In the genomic region with DNA sequence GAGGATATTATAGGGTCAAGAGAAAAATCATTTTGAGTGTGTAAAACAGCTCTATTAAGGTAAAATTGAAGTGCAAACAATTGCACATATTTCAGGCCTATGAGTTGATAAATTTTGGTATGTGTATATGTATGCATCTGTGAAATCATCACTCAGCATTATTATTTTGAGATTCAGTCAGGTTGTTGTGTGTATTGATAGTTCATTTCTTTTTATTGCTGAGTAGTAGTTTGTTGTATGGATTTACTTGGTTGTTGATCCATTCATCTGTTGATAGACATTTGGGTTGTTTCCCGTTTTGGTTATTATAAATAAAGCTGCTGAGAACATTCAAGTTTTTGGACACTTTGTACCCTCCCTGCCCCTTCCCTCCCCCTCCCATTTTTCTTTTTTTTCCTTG, we compare ENCODE assay signal across 14 cellular contexts. TPM values are rescaled to one million over a fixed set of nuclear protein-coding genes. Genes with fewer than 3 reads are reported as not detected.
DNase-seq lines count a peak whose midpoint lies in the region; ATAC-seq and TF ChIP-seq lines count a peak whose summit lies in the region.
"Had no signal": no experiment of that assay in that cellular context is flagged by ENCODE, and none has a peak within 500 bp of the region (broad histone marks: within the 10 kb centered on the region; RNA-seq: fewer than 3 reads in every experiment).

No MANE protein-coding gene starts in this region.

- no peak for ATAC-seq in left cardiac atrium
- no peak for ATAC-seq in CD8-positive, alpha-beta T cell
- no peak for ATAC-seq in stimulated activated naive CD8-positive, alpha-beta T cell treated with anti-CD3 and anti-CD28 coated beads, Interleukin-15, Interleukin-2, amounts not matched to agents 100 U/mL and 50 U/mL, for 24 hours

- in situ Hi-C loops in ACHN (cut with HindIII; ENCODE audit: low pct_ligation_motif_present, low pct_unique_long_range_greater_than_20kb, low sequenced_read_pairs) (no loop called here), GM13977 (cut with MboI; ENCODE audit: low pct_unique_long_range_greater_than_20kb, low sequenced_read_pairs, unreplicated experiment) (no loop called here)

- H3K9me3 Mint-ChIP-seq in CD8-positive, alpha-beta T cell = no peaks in the 10 kb centered on the region
- no peaks in the 10 kb centered on the region for H3K9me3 Mint-ChIP-seq in activated T-helper 1 cell treated with anti-CD3 and anti-CD28 coated beads, Interleukin-12 subunit alpha, Interleukin-12 subunit beta, Interleukin-2, Interleukin-4 antibody, amounts not matched to agents 30 ng/mL and 10 ng/mL and 1 ng/mL, durations not matched to agents 14 hours and 24 hours and 36 hours
- no peaks in the 10 kb centered on the region for H3K9me3 Mint-ChIP-seq in progenitor cell of endocrine pancreas (ENCODE audit: low read depth)

- peaks cover 38% of the 10 kb centered on the region for H3K36me3 ChIP-seq in cardiac muscle cell
- H3K36me3 ChIP-seq in CD8-positive, alpha-beta T cell (ENCODE audit: insufficient read depth, low read length) = peaks cover 31% of the 10 kb centered on the region

- DNase-seq in cardiac muscle cell (ENCODE audit: low read depth in 1 of 2, low spot score in 1 of 2) (no peak), left cardiac atrium (no peak), progenitor cell of endocrine pancreas (ENCODE audit: low spot score, unreplicated experiment) (no peak), ACHN (no peak), GM13977 (ENCODE audit: low spot score) (no peak)
- DNase-seq in CD8-positive, alpha-beta T cell = no peak
- DNase-seq in activated T-helper 1 cell treated with anti-CD3 and anti-CD28 coated beads, Interleukin-12 subunit alpha, Interleukin-12 subunit beta, Interleukin-2, Interleukin-4 antibody, amounts not matched to agents 30 ng/mL and 10 ng/mL and 1 ng/mL, durations not matched to agents 14 hours and 24 hours and 36 hours (ENCODE audit: low spot score) = no peak
- DNase-seq in stimulated activated naive CD8-positive, alpha-beta T cell treated with anti-CD3 and anti-CD28 coated beads, Interleukin-15, Interleukin-2, amounts not matched to agents 100 U/mL and 50 U/mL, for 24 hours = no peak
- DNase-seq: Calu3, DMS79 treated with DMSO at 0.1 percent for 48 hours, EL, KBM-7 had no signal

- peaks cover 78% of the 10 kb centered on the region for H3K36me3 Mint-ChIP-seq in CD8-positive, alpha-beta T cell
- H3K36me3 Mint-ChIP-seq in activated T-helper 1 cell treated with anti-CD3 and anti-CD28 coated beads, Interleukin-12 subunit alpha, Interleukin-12 subunit beta, Interleukin-2, Interleukin-4 antibody, amounts not matched to agents 30 ng/mL and 10 ng/mL and 1 ng/mL, durations not matched to agents 14 hours and 24 hours and 36 hours (ENCODE audit: low read depth) = peaks cover 41% of the 10 kb centered on the region
- peaks cover 37% of the 10 kb centered on the region for H3K36me3 Mint-ChIP-seq in progenitor cell of endocrine pancreas (ENCODE audit: insufficient read depth)

- H3K27ac ChIP-seq in cardiac muscle cell = peak overlapping the region; percentile 5
- no peak overlapping the region for H3K27ac ChIP-seq in CD8-positive, alpha-beta T cell (ENCODE audit: low read depth, low read length)
- H3K27ac ChIP-seq: BLaER1 had no signal

- intact Hi-C loops in left cardiac atrium (cut with DNase I) = no loop called here
- intact Hi-C loops in CD8-positive, alpha-beta T cell (cut with DNase I, micrococcal nuclease) = no loop called here
- intact Hi-C loops in activated T-helper 1 cell treated with anti-CD3 and anti-CD28 coated beads, Interleukin-12 subunit alpha, Interleukin-12 subunit beta, Interleukin-2, Interleukin-4 antibody, amounts not matched to agents 30 ng/mL and 10 ng/mL and 1 ng/mL, durations not matched to agents 14 hours and 24 hours and 36 hours (cut with micrococcal nuclease) = no loop called here

- H3K27ac Mint-ChIP-seq in CD8-positive, alpha-beta T cell = peak overlapping the region; percentile 56
- peak overlapping the region; percentile 16 for H3K27ac Mint-ChIP-seq in activated T-helper 1 cell treated with anti-CD3 and anti-CD28 coated beads, Interleukin-12 subunit alpha, Interleukin-12 subunit beta, Interleukin-2, Interleukin-4 antibody, amounts not matched to agents 30 ng/mL and 10 ng/mL and 1 ng/mL, durations not matched to agents 14 hours and 24 hours and 36 hours
- H3K27ac Mint-ChIP-seq in progenitor cell of endocrine pancreas = peak overlapping the region; percentile 50

- no peak overlapping the region for H3K4me3 ChIP-seq in cardiac muscle cell
- no peak overlapping the region for H3K4me3 ChIP-seq in CD8-positive, alpha-beta T cell (ENCODE audit: low read depth, low read length)
- H3K4me3 ChIP-seq: BLaER1, HAP-1 had no signal

- CTCF ChIA-PET in CD8-positive, alpha-beta T cell (lab: Charles Lee) = interaction anchor here (2.3 kb wide), 1 partner anchor 139 kb away, joined by 8 read pairs; no protein-coding TSS in a partner anchor

- H3K4me1 Mint-ChIP-seq in CD8-positive, alpha-beta T cell (ENCODE audit: low read depth) = peaks cover 2% of the 10 kb centered on the region
- H3K4me1 Mint-ChIP-seq in activated T-helper 1 cell treated with anti-CD3 and anti-CD28 coated beads, Interleukin-12 subunit alpha, Interleukin-12 subunit beta, Interleukin-2, Interleukin-4 antibody, amounts not matched to agents 30 ng/mL and 10 ng/mL and 1 ng/mL, durations not matched to agents 14 hours and 24 hours and 36 hours (ENCODE audit: low read depth) = peaks cover 12% of the 10 kb centered on the region
- H3K4me1 Mint-ChIP-seq in progenitor cell of endocrine pancreas (ENCODE audit: low read depth) = peaks cover 11% of the 10 kb centered on the region

- H3K27me3 Mint-ChIP-seq in CD8-positive, alpha-beta T cell (ENCODE audit: low read depth) = no peaks in the 10 kb centered on the region
- no peaks in the 10 kb centered on the region for H3K27me3 Mint-ChIP-seq in activated T-helper 1 cell treated with anti-CD3 and anti-CD28 coated beads, Interleukin-12 subunit alpha, Interleukin-12 subunit beta, Interleukin-2, Interleukin-4 antibody, amounts not matched to agents 30 ng/mL and 10 ng/mL and 1 ng/mL, durations not matched to agents 14 hours and 24 hours and 36 hours (ENCODE audit: insufficient read depth)
- H3K27me3 Mint-ChIP-seq in progenitor cell of endocrine pancreas = no peaks in the 10 kb centered on the region

- POLR2A ChIA-PET in CD8-positive, alpha-beta T cell (lab: Charles Lee) = no interaction called here

- H3K4me1 ChIP-seq in cardiac muscle cell (ENCODE audit: low read depth) = no peaks in the 10 kb centered on the region
- no peaks in the 10 kb centered on the region for H3K4me1 ChIP-seq in CD8-positive, alpha-beta T cell (ENCODE audit: insufficient read depth, low read length)
- H3K4me1 ChIP-seq: BLaER1 had no signal

- H3K27me3 ChIP-seq in cardiac muscle cell = no peaks in the 10 kb centered on the region
- H3K27me3 ChIP-seq in CD8-positive, alpha-beta T cell (ENCODE audit: insufficient read depth, low read length) = no peaks in the 10 kb centered on the region
- H3K27me3 ChIP-seq: BLaER1 had no signal

- TF ChIP-seq CTCF in cardiac muscle cell (IDR thresholded peaks at IDR 0.05; ENCODE audit: low read depth, low read length) = no peak
- TF ChIP-seq CTCF in CD8-positive, alpha-beta T cell (IDR thresholded peaks at IDR 0.05) = no peak
- no peak for TF ChIP-seq CTCF in progenitor cell of endocrine pancreas (IDR thresholded peaks at IDR 0.05; ENCODE audit: unreplicated experiment)
- no peak for TF ChIP-seq CTCF in GM13977 (IDR thresholded peaks at IDR 0.05; ENCODE audit: extremely low read depth, insufficient read depth, missing control alignments)

- no peak overlapping the region for H3K4me3 Mint-ChIP-seq in CD8-positive, alpha-beta T cell
- no peak overlapping the region for H3K4me3 Mint-ChIP-seq in activated T-helper 1 cell treated with anti-CD3 and anti-CD28 coated beads, Interleukin-12 subunit alpha, Interleukin-12 subunit beta, Interleukin-2, Interleukin-4 antibody, amounts not matched to agents 30 ng/mL and 10 ng/mL and 1 ng/mL, durations not matched to agents 14 hours and 24 hours and 36 hours
- no peak overlapping the region for H3K4me3 Mint-ChIP-seq in progenitor cell of endocrine pancreas (ENCODE audit: low read depth)

- H3K9me3 ChIP-seq in cardiac muscle cell (ENCODE audit: low read depth) = no peaks in the 10 kb centered on the region
- no peaks in the 10 kb centered on the region for H3K9me3 ChIP-seq in CD8-positive, alpha-beta T cell (ENCODE audit: low read length)
- H3K9me3 ChIP-seq: BLaER1, HAP-1 had no signal

RNA-seq across cellular contexts. Expression of a gene that starts 50.3 kb away (rescaled TPM):
- total RNA-seq in cardiac muscle cell = 69.2 and 94.7 TPM in 2 replicates
- polyA plus RNA-seq in cardiac muscle cell = 70.7 and 81.5 TPM in 2 replicates
- total RNA-seq in left cardiac atrium = 10 to 100 TPM; 18.8 to 20.1 TPM
- 10 to 100 TPM; 14.1 to 19.8 TPM for total RNA-seq in CD8-positive, alpha-beta T cell
- 19.7 and 22.4 TPM in 2 replicates for total RNA-seq in activated T-helper 1 cell treated with anti-CD3 and anti-CD28 coated beads, Interleukin-12 subunit alpha, Interleukin-12 subunit beta, Interleukin-2, Interleukin-4 antibody, amounts not matched to agents 30 ng/mL and 10 ng/mL and 1 ng/mL, durations not matched to agents 14 hours and 24 hours and 36 hours
- total RNA-seq in progenitor cell of endocrine pancreas = 26.9 and 30.0 TPM in 2 replicates

RNA-seq across cellular contexts. Expression of a gene that starts 50.3 kb away (rescaled TPM):
- total RNA-seq in cardiac muscle cell (86.0 and 156 TPM in 2 replicates), left cardiac atrium (10 to 100 TPM; 52.6 to 64.0 TPM), progenitor cell of endocrine pancreas (94.0 and 114 TPM in 2 replicates)
- 134 and 185 TPM in 2 replicates for polyA plus RNA-seq in cardiac muscle cell
- total RNA-seq in CD8-positive, alpha-beta T cell = 10 to 100 TPM; 15.5 to 23.7 TPM
- total RNA-seq in activated T-helper 1 cell treated with anti-CD3 and anti-CD28 coated beads, Interleukin-12 subunit alpha, Interleukin-12 subunit beta, Interleukin-2, Interleukin-4 antibody, amounts not matched to agents 30 ng/mL and 10 ng/mL and 1 ng/mL, durations not matched to agents 14 hours and 24 hours and 36 hours = 239 and 250 TPM in 2 replicates

RNA-seq across cellular contexts. Expression of a gene that starts 58.4 kb away (rescaled TPM):
- total RNA-seq in cardiac muscle cell (15.2 and 112 TPM in 2 replicates), left cardiac atrium (1 to 10 TPM; 2.8 to 3.4 TPM), progenitor cell of endocrine pancreas (20.1 and 20.6 TPM in 2 replicates)
- polyA plus RNA-seq in cardiac muscle cell = 7.3 and 50.5 TPM in 2 replicates
- total RNA-seq in CD8-positive, alpha-beta T cell = 1 to 10 TPM; 6.2 to 8.5 TPM
- 9.6 and 11.8 TPM in 2 replicates for total RNA-seq in activated T-helper 1 cell treated with anti-CD3 and anti-CD28 coated beads, Interleukin-12 subunit alpha, Interleukin-12 subunit beta, Interleukin-2, Interleukin-4 antibody, amounts not matched to agents 30 ng/mL and 10 ng/mL and 1 ng/mL, durations not matched to agents 14 hours and 24 hours and 36 hours
